18 cellular contexts compared by ENCODE assay signal in genomic region chr6:43988801-43989200, GRCh38.
DNase-seq lines count a peak whose midpoint lies in the region; ATAC-seq, FAIRE-seq and TF ChIP-seq lines count a peak whose summit lies in the region.
"Had no signal": no experiment of that assay in that cellular context is flagged by ENCODE, and none has a peak within 500 bp of the region (broad histone marks: within the 10 kb centered on the region; RNA-seq: fewer than 3 reads in every experiment).

No MANE protein-coding gene starts in this region.

- no peaks in the 10 kb centered on the region for H3K36me3 Mint-ChIP-seq in neural progenitor cell

- H4K20me1 ChIP-seq in K562 (replicated peaks; ENCODE audit: control insufficient read depth, insufficient read depth, low read length) (no peaks in the 10 kb centered on the region), neural progenitor cell (ENCODE audit: low read depth) (no peaks in the 10 kb centered on the region)

- H3F3A ChIP-seq in neural progenitor cell (ENCODE audit: low read depth): no peaks in the 10 kb centered on the region

- H3K27me3 ChIP-seq in K562 (ENCODE audit: control insufficient read depth in 2 of 2, insufficient read depth in 2 of 2, low read length in 2 of 2): no peaks in the 10 kb centered on the region
- H3K27me3 ChIP-seq in neural progenitor cell: no peaks in the 10 kb centered on the region
- H3K27me3 ChIP-seq: BE2C had no signal

- H3K4me3 ChIP-seq in HEK293 (ENCODE audit: low read depth, low read length): no peak overlapping the region
- H3K4me3 ChIP-seq in K562: no peak overlapping the region
- H3K4me3 ChIP-seq in neural progenitor cell: no peak overlapping the region

- H3K4me1 ChIP-seq in HEK293 (ENCODE audit: control insufficient read depth, insufficient read depth, low read length): peaks cover 13% of the 10 kb centered on the region
- peaks cover 48 to 55% of the 10 kb centered on the region in 2 experiments for H3K4me1 ChIP-seq in K562 (replicated peaks in 1 of 2; ENCODE audit: control insufficient read depth in 2 of 2, insufficient read depth in 2 of 2, low read length in 2 of 2)
- peaks cover 4% of the 10 kb centered on the region for H3K4me1 ChIP-seq in neural progenitor cell

- no peak for TF ChIP-seq RAD21 in K562 (CRISPR knock-in tag; conservative IDR thresholded peaks at IDR 0.05 in 1 of 2, IDR thresholded peaks at IDR 0.05 in 1 of 2)

- no peak for TF ChIP-seq CTCF in HEK293 (tag by site-specific recombination; IDR thresholded peaks at IDR 0.05)
- TF ChIP-seq CTCF in K562 (IDR thresholded peaks at IDR 0.05 in 2 of 3, conservative IDR thresholded peaks at IDR 0.05 in 1 of 3; ENCODE audit: insufficient read depth in 2 of 3, low read depth in 1 of 3, low read length in 3 of 3): no peak
- TF ChIP-seq CTCF in neural progenitor cell (IDR thresholded peaks at IDR 0.05): no peak

- H2AFZ ChIP-seq in K562 (ENCODE audit: low read depth, low read length) (no peak overlapping the region), neural progenitor cell (replicated peaks) (no peak overlapping the region)

- H3K9ac ChIP-seq in K562 (ENCODE audit: insufficient read depth in 1 of 2, low read depth in 2 of 2, low read length in 2 of 2) (no peak overlapping the region), neural progenitor cell (no peak overlapping the region)

- POLR2A ChIA-PET in HEK293 (lab: Yijun Ruan, JAX) (no interaction called here), K562 (lab: Yijun Ruan, JAX) (no interaction called here)

- ATAC-seq in K562: no peak
- no peak for ATAC-seq in GM21360 (IDR thresholded peaks at IDR 0.05; ENCODE audit: unreplicated experiment)

- H3K4me2 ChIP-seq in K562 (ENCODE audit: insufficient read depth, low read length): no peak overlapping the region
- no peak overlapping the region for H3K4me2 ChIP-seq in neural progenitor cell

- peaks cover 21% of the 10 kb centered on the region for H3K27me3 Mint-ChIP-seq in neural progenitor cell (ENCODE audit: insufficient read depth, low read depth)

- TF ChIP-seq EP300 in K562 (IDR thresholded peaks at IDR 0.05; ENCODE audit: low read length): no peak

- BruUV-seq in K562 (replicated peaks; lab: Mats Ljungman, UMichigan): no TSS peak

- CTCF ChIA-PET in HEK293 (lab: Yijun Ruan, JAX): interaction anchor here (0.7 kb wide), 1 partner anchor 90 kb away, joined by 6 read pairs; no protein-coding TSS in a partner anchor
- CTCF ChIA-PET in K562 (lab: Yijun Ruan, JAX; ENCODE audit: low intra/inter-chr PET ratio): no interaction called here

- H3K9me3 Mint-ChIP-seq in neural progenitor cell: no peaks in the 10 kb centered on the region
- H3K9me3 Mint-ChIP-seq: CD4-positive, alpha-beta T cell; H9 had no signal

- in situ Hi-C loops in K562 (cut with MboI): no loop called here

- no peak overlapping the region for H3K4me3 Mint-ChIP-seq in neural progenitor cell
- H3K4me3 Mint-ChIP-seq: CD4-positive, alpha-beta T cell; H9 had no signal

- H3K27ac ChIP-seq in HEK293 (ENCODE audit: extremely low read depth, low read depth, low read length): no peak overlapping the region
- no peak overlapping the region for H3K27ac ChIP-seq in K562 (ENCODE audit: extremely low read depth, low read depth, low read length)
- H3K27ac ChIP-seq in neural progenitor cell: no peak overlapping the region
- no peak overlapping the region for H3K27ac ChIP-seq in substantia nigra (ENCODE audit: low read depth, low read length, poor library complexity, severe bottlenecking)
- H3K27ac ChIP-seq: C4-2B had no signal

- H3K9me1 ChIP-seq in K562 (ENCODE audit: control insufficient read depth, insufficient read depth, low read length): no peaks in the 10 kb centered on the region

- H3K27ac Mint-ChIP-seq in neural progenitor cell: peak overlapping the region; percentile 66
- H3K27ac Mint-ChIP-seq: CD4-positive, alpha-beta T cell; H9 had no signal

- H3K36me3 ChIP-seq in HEK293 (ENCODE audit: control insufficient read depth in 2 of 2, insufficient read depth in 1 of 2, low read length in 2 of 2): no peaks in the 10 kb centered on the region
- no peaks in the 10 kb centered on the region for H3K36me3 ChIP-seq in K562 (ENCODE audit: control insufficient read depth, insufficient read depth, low read length)
- H3K36me3 ChIP-seq in neural progenitor cell: no peaks in the 10 kb centered on the region
- H3K36me3 ChIP-seq: BE2C had no signal

- no peak for TF ChIP-seq POLR2A in K562 (conservative IDR thresholded peaks at IDR 0.05)

- no peaks in the 10 kb centered on the region for H3K9me3 ChIP-seq in HEK293 (ENCODE audit: control insufficient read depth, insufficient read depth, low read depth, low read length)
- H3K9me3 ChIP-seq in K562 (replicated peaks; ENCODE audit: control insufficient read depth, insufficient read depth, low read depth, low read length): no peaks in the 10 kb centered on the region
- H3K9me3 ChIP-seq in neural progenitor cell (ENCODE audit: low read depth): no peaks in the 10 kb centered on the region
- H3K9me3 ChIP-seq: BE2C, Caco-2 had no signal

- H3K79me2 ChIP-seq in K562 (ENCODE audit: control insufficient read depth, insufficient read depth, low read length) (no peaks in the 10 kb centered on the region), neural progenitor cell (ENCODE audit: low read depth) (no peaks in the 10 kb centered on the region)

- intact Hi-C loops in K562 (cut with micrococcal nuclease): no loop called here

- WGBS in K562 (ENCODE audit: insufficient coverage, low coverage, missing lambda C conversion rate): 19% methylated on average over 3 of the region's 3 CpGs

- DNase-seq in K562 (ENCODE audit: extremely low read depth in 1 of 4, low spot score in 3 of 4) (no peak), neural progenitor cell (ENCODE audit: low spot score) (no peak), substantia nigra (lab: John Stamatoyannopoulos, UW) (no peak), UCSD-AML1 (lab: John Stamatoyannopoulos, UW; ENCODE audit: unreplicated experiment) (no peak)
- DNase-seq: ACHN; BE2C; Caco-2; CD4-positive, alpha-beta T cell; GOT3; H9; KBM-7 had no signal

- peak; percentile 19 for FAIRE-seq in K562 (lab: Jason Lieb, UNC)
- FAIRE-seq: D721Med, G401.6, GM12892, GM18507 had no signal

- H3K4me1 Mint-ChIP-seq in neural progenitor cell: peaks cover 43% of the 10 kb centered on the region

TF ChIP-seq in HEK293, 187 proteins besides CTCF, POLR2A, EP300 and RAD21 (continues in another document):
- TF ChIP-seq ZSCAN4 (tag by site-specific recombination; IDR thresholded peaks at IDR 0.05): 0 out of 2 replicates have a peak, but pooled peaks have one; percentile 32
- no peak for TF ChIP-seq ZNF610 (tag by site-specific recombination; IDR thresholded peaks at IDR 0.05; ENCODE audit: borderline replicate concordance)
- 0 out of 2 replicates have a peak, but pooled peaks have one; percentile 24 for TF ChIP-seq ZNF580 (tag by site-specific recombination; IDR thresholded peaks at IDR 0.05)
- TF ChIP-seq ZNF664 (tag by site-specific recombination; IDR thresholded peaks at IDR 0.05): peak; percentile 96
- TF ChIP-seq ZNF239 (tag by site-specific recombination; IDR thresholded peaks at IDR 0.05): no peak
- no peak for TF ChIP-seq ZNF341 (tag by site-specific recombination; IDR thresholded peaks at IDR 0.05; ENCODE audit: low read depth)
- no peak for TF ChIP-seq ZNF76 (tag by site-specific recombination; IDR thresholded peaks at IDR 0.05; ENCODE audit: borderline replicate concordance, low read depth)
- TF ChIP-seq ZBTB21 (tag by site-specific recombination; IDR thresholded peaks at IDR 0.05): no peak

TF ChIP-seq in K562, 482 proteins besides CTCF, POLR2A, EP300 and RAD21 (continues in another document):
- TF ChIP-seq TCFL5 (CRISPR knock-in tag; conservative IDR thresholded peaks at IDR 0.05) (no peak), DEAF1 (CRISPR knock-in tag; IDR thresholded peaks at IDR 0.05) (no peak), LEF1 (IDR thresholded peaks at IDR 0.05) (no peak), ELK3 (CRISPR knock-in tag; IDR thresholded peaks at IDR 0.05) (no peak), ZFX (CRISPR knock-in tag; IDR thresholded peaks at IDR 0.05) (no peak), KDM2B (CRISPR knock-in tag; IDR thresholded peaks at IDR 0.05) (no peak), ARID1B (IDR thresholded peaks at IDR 0.05) (no peak), PRPF4 (IDR thresholded peaks at IDR 0.05; ENCODE audit: insufficient read depth, low read depth, low read length, poor library complexity, severe bottlenecking) (no peak), ADNP (tag; IDR thresholded peaks at IDR 0.05) (peak; percentile 90), ZNF133 (CRISPR knock-in tag; IDR thresholded peaks at IDR 0.05) (no peak), ZNF766 (CRISPR knock-in tag; conservative IDR thresholded peaks at IDR 0.05) (no peak), THAP7 (CRISPR knock-in tag; IDR thresholded peaks at IDR 0.05) (no peak), CCAR2 (IDR thresholded peaks at IDR 0.05; ENCODE audit: low read depth, low read length) (no peak), KAT7 (CRISPR knock-in tag; IDR thresholded peaks at IDR 0.05; ENCODE audit: borderline replicate concordance) (no peak)
